ENCODE assay signal across 8 cellular contexts in the genomic region with DNA sequence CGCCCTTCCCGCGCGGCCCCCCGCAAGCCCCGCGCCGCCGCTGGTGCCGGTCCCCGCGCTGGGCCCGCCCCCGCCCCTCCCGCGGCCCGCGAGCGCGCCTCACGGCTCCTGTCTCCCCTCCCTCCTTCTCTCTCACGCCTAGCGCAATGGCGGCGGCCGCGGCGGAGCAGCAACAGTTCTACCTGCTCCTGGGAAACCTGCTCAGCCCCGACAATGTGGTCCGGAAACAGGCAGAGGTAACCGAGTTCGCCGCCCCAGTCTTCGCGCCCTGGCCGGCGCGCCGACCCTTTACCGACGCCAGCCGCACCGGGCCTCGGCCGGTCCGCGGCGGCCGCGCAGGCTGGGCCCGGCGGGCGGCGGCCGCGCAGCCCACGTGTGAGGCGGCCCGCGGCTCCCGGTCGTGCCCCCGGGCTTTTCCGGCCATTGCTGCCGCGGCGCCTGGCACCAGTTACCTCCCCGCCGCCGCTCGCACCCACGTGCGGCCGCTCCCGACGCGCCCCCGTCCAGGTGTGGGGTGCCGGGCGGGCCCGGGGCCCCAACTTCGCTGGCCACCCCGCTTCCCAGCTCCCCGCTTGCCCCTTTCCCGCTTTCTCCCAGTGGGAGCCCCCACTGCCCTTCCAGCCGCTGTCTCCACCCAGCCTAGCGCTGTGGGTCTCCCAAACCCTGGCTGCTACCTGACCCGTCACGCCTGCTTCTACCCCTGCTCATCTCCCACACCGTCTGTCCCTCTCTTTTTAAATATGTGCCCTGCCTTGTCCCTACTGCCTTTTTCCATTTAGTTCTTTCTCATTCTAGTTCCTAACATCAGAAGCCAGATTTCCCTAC. TPM values are rescaled to one million over a fixed set of nuclear protein-coding genes. Genes with fewer than 3 reads are reported as not detected.
A peak's percentile ranks its signal among the peaks of the same experiment; 100 is the strongest.
DNase-seq lines count a peak whose midpoint lies in the region; ATAC-seq and TF ChIP-seq lines count a peak whose summit lies in the region.

No MANE protein-coding gene starts in this region.

- H3K9me3 Mint-ChIP-seq in neural progenitor cell = no peaks in the 10 kb centered on the region

- H3K79me2 ChIP-seq in KMS-11 (ENCODE audit: insufficient read depth, low read depth) (peaks cover 49% of the 10 kb centered on the region), neural progenitor cell (ENCODE audit: low read depth) (peaks cover 50% of the 10 kb centered on the region)

- H3K4me3 Mint-ChIP-seq in neural progenitor cell = peak overlapping the region; percentile 95

- ATAC-seq in GM21825 (IDR thresholded peaks at IDR 0.05; ENCODE audit: unreplicated experiment) = peak; percentile 34

- peaks cover 35% of the 10 kb centered on the region for H3K4me1 Mint-ChIP-seq in neural progenitor cell

- TF ChIP-seq CTCF in KMS-11 (conservative IDR thresholded peaks at IDR 0.05; ENCODE audit: low read depth, low read length) (no peak), foreskin fibroblast (IDR thresholded peaks at IDR 0.05; ENCODE audit: low read depth, low read length) (no peak), neural progenitor cell (IDR thresholded peaks at IDR 0.05) (no peak)

- H3K36me3 ChIP-seq in KMS-11 (ENCODE audit: insufficient read depth) (no peaks in the 10 kb centered on the region), neural progenitor cell (peaks cover 8% of the 10 kb centered on the region)

- H3K9me3 ChIP-seq in neural progenitor cell (ENCODE audit: low read depth) = no peaks in the 10 kb centered on the region

- H2AFZ ChIP-seq in KMS-11 (ENCODE audit: low read depth) = peak overlapping the region; percentile 57
- no peak overlapping the region for H2AFZ ChIP-seq in neural progenitor cell (replicated peaks)

- H3K9ac ChIP-seq in KMS-11 (peak overlapping the region; percentile 86), neural progenitor cell (peak overlapping the region; percentile 87)

- peaks cover 2% of the 10 kb centered on the region for H3K27me3 Mint-ChIP-seq in neural progenitor cell (ENCODE audit: insufficient read depth, low read depth)

- no peaks in the 10 kb centered on the region for H3K36me3 Mint-ChIP-seq in neural progenitor cell

- H3K4me1 ChIP-seq in KMS-11 (ENCODE audit: low read depth, poor library complexity, severe bottlenecking) (peaks cover 31% of the 10 kb centered on the region), neural progenitor cell (peaks cover 11% of the 10 kb centered on the region)

- H3K27me3 ChIP-seq in KMS-11 (ENCODE audit: insufficient read depth, low read depth) (no peaks in the 10 kb centered on the region), neural progenitor cell (no peaks in the 10 kb centered on the region)

- H4K20me1 ChIP-seq in KMS-11 (ENCODE audit: insufficient read depth) (peaks cover 3% of the 10 kb centered on the region; the same call in 1 of the 2 replicates), neural progenitor cell (ENCODE audit: low read depth) (peaks cover 32% of the 10 kb centered on the region)

- peak overlapping the region; percentile 77 for H3K27ac Mint-ChIP-seq in neural progenitor cell

- H3K27ac ChIP-seq in KMS-11 (peak overlapping the region; percentile 74), neural progenitor cell (peak overlapping the region; percentile 95)

- H3F3A ChIP-seq in neural progenitor cell (ENCODE audit: low read depth) = peaks cover 37% of the 10 kb centered on the region

- H3K4me2 ChIP-seq in KMS-11 (peak overlapping the region; percentile 73), neural progenitor cell (peak overlapping the region; percentile 92)

- DNase-seq in SHP77 treated with DMSO at 0.1 percent for 48 hours (lab: John Stamatoyannopoulos, UW) (peak; percentile 80), SHP77 (lab: John Stamatoyannopoulos, UW) (no peak), foreskin fibroblast (peak in 1 of 2 donors; percentile 52), neural progenitor cell (ENCODE audit: low spot score) (no peak), NCI-H1105 treated with DMSO at 0.1 percent for 48 hours (lab: John Stamatoyannopoulos, UW) (no peak)
- peak; percentile 62 for DNase-seq in activated CD8-positive, alpha-beta memory T cell treated with anti-CD3 and anti-CD28 coated beads, Interleukin-2, amount 50 U/mL, for 48 hours

- H3K4me3 ChIP-seq in KMS-11 (IDR thresholded peaks at IDR 0.05; ENCODE audit: insufficient read depth, low read depth, low read length) = no peak overlapping the region
- peak overlapping the region; percentile 73 to 78 for H3K4me3 ChIP-seq in foreskin fibroblast (ENCODE audit: low read depth in 1 of 2, low read length in 2 of 2)
- peak overlapping the region; percentile 86 for H3K4me3 ChIP-seq in neural progenitor cell

RNA-seq across cellular contexts. Expression of a gene that starts 23.3 kb away (rescaled TPM):
- total RNA-seq in neural progenitor cell (ENCODE audit: low replicate concordance) = 600 and 727 TPM in 2 replicates

Comparison
In these comparisons a context has a peak if more than half of its experiments do, and no peak if none do; other contexts are left out.
1. DNase-seq: peak in SHP77 treated with DMSO at 0.1 percent for 48 hours (single experiment) and activated CD8-positive, alpha-beta memory T cell treated with anti-CD3 and anti-CD28 coated beads, Interleukin-2, amount 50 U/mL, for 48 hours (single experiment); none in SHP77 (0 of 2), neural progenitor cell (single experiment) and NCI-H1105 treated with DMSO at 0.1 percent for 48 hours (single experiment).